In genomic region chr16:88991813-88992350, GRCh38 we compare ENCODE assay signal across 18 cellular contexts. TPM values are rescaled to one million over a fixed set of nuclear protein-coding genes. Genes with fewer than 3 reads are reported as not detected.
"Had no signal": no experiment of that assay in that cellular context is flagged by ENCODE, and none has a peak within 500 bp of the region (broad histone marks: within the 10 kb centered on the region; RNA-seq: fewer than 3 reads in every experiment).

No MANE protein-coding gene starts in this region.

- H3K9me3 ChIP-seq: neutrophil had no signal

- H2AFZ ChIP-seq: parathyroid adenoma had no signal

- H3K27ac ChIP-seq: foreskin keratinocyte, neutrophil, parathyroid adenoma, tibial nerve, uterus had no signal

- H3K27me3 ChIP-seq: uterus had no signal

- FAIRE-seq: endothelial cell of umbilical vein had no signal

- H3K4me3 ChIP-seq: tibial nerve, uterus had no signal

- H3K79me2 ChIP-seq: parathyroid adenoma had no signal

- H3K9ac ChIP-seq: parathyroid adenoma had no signal

- DNase-seq: activated CD4-positive, alpha-beta T cell treated with anti-CD3 and anti-CD28 coated beads, Interleukin-2, amount 10 ng/mL, durations not matched to agents 7 days and 5 days; activated gamma-delta T cell treated with Interleukin-2 at 50 U/mL for 16 hours; activated naive CD8-positive, alpha-beta T cell treated with anti-CD3 and anti-CD28 coated beads for 36 hours; amygdala; effector CD8-positive, alpha-beta T cell; foreskin keratinocyte; head of caudate nucleus; kidney glomerular epithelial cell; left ventricle myocardium superior; naive thymus-derived CD8-positive, alpha-beta T cell; stimulated activated CD4-positive, alpha-beta T cell treated with anti-CD3 and anti-CD28 coated beads, Interleukin-2, amount 100 ng/mL, for 48 hours; stimulated activated naive CD4-positive, alpha-beta T cell; uterus had no signal

- ATAC-seq: foreskin keratinocyte; left ventricle myocardium superior; naive thymus-derived CD8-positive, alpha-beta T cell had no signal

- H3K4me1 ChIP-seq: foreskin keratinocyte, parathyroid adenoma, uterus had no signal

- H3K36me3 ChIP-seq: neutrophil, tibial nerve, uterus had no signal

RNA-seq across cellular contexts. Expression of gene CBFA2T3, which starts 14.9 kb away (rescaled TPM):
- total RNA-seq: activated CD4-positive, alpha-beta T cell treated with anti-CD3 and anti-CD28 coated beads, Interleukin-2, amount 10 ng/mL, durations not matched to agents 7 days and 5 days; endothelial cell of umbilical vein; renal cortical epithelial cell had no signal
- polyA plus RNA-seq: endothelial cell of umbilical vein had no signal
